17 cellular contexts compared by ENCODE assay signal in genomic region chr14:100903672-100904185, GRCh38. TPM values are rescaled to one million over a fixed set of nuclear protein-coding genes. Genes with fewer than 3 reads are reported as not detected.
DNase-seq lines count a peak whose midpoint lies in the region; ATAC-seq, FAIRE-seq and TF ChIP-seq lines count a peak whose summit lies in the region.
"Had no signal": no experiment of that assay in that cellular context is flagged by ENCODE, and none has a peak within 500 bp of the region (broad histone marks: within the 10 kb centered on the region; RNA-seq: fewer than 3 reads in every experiment).

TSS of gene RTL1 (minus strand) at chr14:100903722. CDS start at chr14:100884788, 18,934 bp downstream.

- no peaks in the 10 kb centered on the region for H4K20me1 ChIP-seq in HepG2 (ENCODE audit: insufficient read depth, low read length)

- no peaks in the 10 kb centered on the region for H3K36me3 Mint-ChIP-seq in type B pancreatic cell

- in situ Hi-C loops in HepG2 (cut with HindIII; ENCODE audit: extremely low pct_ligation_motif_present, low pct_unique_long_range_greater_than_20kb), result loop anchor here (10.0 kb wide), 2 partner anchors 331 to 761 kb away; no protein-coding TSS in a partner anchor

- H3K27ac ChIP-seq in HepG2 (ENCODE audit: extremely low read length, insufficient read depth, low read length) (no peak within 1 kb of the TSS), right lobe of liver (no peak within 1 kb of the TSS), mesendoderm (ENCODE audit: low read depth, low read length) (no peak within 1 kb of the TSS)
- H3K27ac ChIP-seq: SJSA1, thoracic aorta had no signal

- no peak within 1 kb of the TSS for H2BK15ac ChIP-seq in mesendoderm (replicated peaks; ENCODE audit: low read depth)

- H3K9ac ChIP-seq in HepG2 (ENCODE audit: insufficient read depth, low read depth, low read length) (no peak within 1 kb of the TSS), mesendoderm (ENCODE audit: low read length) (peak within 1 kb of the TSS; percentile 40)

- H3K27ac Mint-ChIP-seq in type B pancreatic cell, result peak within 1 kb of the TSS; percentile 51
- H3K27ac Mint-ChIP-seq: activated CD4-positive, alpha-beta T cell treated with anti-CD3 and anti-CD28 coated beads for 36 hours had no signal

- CTCF ChIA-PET in HepG2 (lab: Yijun Ruan, JAX; ENCODE audit: low intra/inter-chr PET ratio, low total read pairs), result no interaction called here

- H3K4me3 Mint-ChIP-seq in type B pancreatic cell, result peak within 1 kb of the TSS; percentile 89
- H3K4me3 Mint-ChIP-seq: activated CD4-positive, alpha-beta T cell treated with anti-CD3 and anti-CD28 coated beads for 36 hours had no signal

- H3K27me3 ChIP-seq in HepG2 (ENCODE audit: control insufficient read depth in 1 of 2, insufficient read depth in 2 of 2, low read length in 2 of 2) (peaks cover 0 to 47% of the 10 kb centered on the region in 2 experiments; a peak in 3 of 5 replicates), right lobe of liver (no peaks in the 10 kb centered on the region), mesendoderm (ENCODE audit: insufficient read depth, low read length, poor library complexity) (no peaks in the 10 kb centered on the region)
- H3K27me3 ChIP-seq: SJSA1 had no signal

- no peak for DNase-seq in HepG2 (ENCODE audit: low spot score)
- DNase-seq in right lobe of liver, result no peak
- peak; percentile 46 for DNase-seq in ecto neural progenitor cell (ENCODE audit: low spot score)
- no peak for DNase-seq in mesendoderm
- no peak for DNase-seq in type B pancreatic cell (ENCODE audit: extremely low spot score, unreplicated experiment)
- no peak for DNase-seq in pons (ENCODE audit: low spot score)
- DNase-seq in NCI-H2107 (lab: John Stamatoyannopoulos, UW), result no peak
- no peak for DNase-seq in hypothalamus (lab: John Stamatoyannopoulos, UW)
- DNase-seq: activated CD4-positive, alpha-beta T cell treated with anti-CD3 and anti-CD28 coated beads for 36 hours; NCI-H2081 treated with DMSO at 0.1 percent for 48 hours; T-helper 9 cell had no signal

- H3K4me2 ChIP-seq in HepG2 (ENCODE audit: low read depth, low read length), result peak within 1 kb of the TSS; percentile 69
- H3K4me2 ChIP-seq in mesendoderm (ENCODE audit: low read length), result no peak within 1 kb of the TSS

- no peak for ATAC-seq in HepG2
- no peak for ATAC-seq in right lobe of liver
- ATAC-seq: activated CD4-positive, alpha-beta T cell treated with anti-CD3 and anti-CD28 coated beads for 36 hours had no signal

- H3K79me1 ChIP-seq in mesendoderm (ENCODE audit: low read length), result no peaks in the 10 kb centered on the region

- H3K18ac ChIP-seq in mesendoderm (ENCODE audit: low read length), result peak within 1 kb of the TSS; percentile 39

- peak within 1 kb of the TSS in 2 of 3 experiments; percentile 22 to 51; a peak in 3 of 6 replicates for H3K4me3 ChIP-seq in HepG2 (replicated peaks in 1 of 3; ENCODE audit: insufficient read depth in 1 of 3, low read depth in 2 of 3, low read length in 3 of 3)
- no peak within 1 kb of the TSS for H3K4me3 ChIP-seq in right lobe of liver
- H3K4me3 ChIP-seq in mesendoderm (ENCODE audit: low read length), result no peak within 1 kb of the TSS
- H3K4me3 ChIP-seq: SJSA1, thoracic aorta had no signal

- H3K9me3 ChIP-seq in HepG2 (ENCODE audit: low read length), result no peaks in the 10 kb centered on the region
- no peaks in the 10 kb centered on the region for H3K9me3 ChIP-seq in right lobe of liver
- H3K9me3 ChIP-seq: SJSA1, thoracic aorta had no signal

- H2BK5ac ChIP-seq in mesendoderm (ENCODE audit: low read length), result no peak within 1 kb of the TSS

- peak within 1 kb of the TSS; percentile 0 for H2BK120ac ChIP-seq in mesendoderm (ENCODE audit: low read depth, low read length)

- H3K9me3 Mint-ChIP-seq in type B pancreatic cell, result no peaks in the 10 kb centered on the region

- no peak within 1 kb of the TSS for H3K23ac ChIP-seq in mesendoderm (ENCODE audit: low read length)

- H3K56ac ChIP-seq in mesendoderm (ENCODE audit: low read length), result peak within 1 kb of the TSS; percentile 66

- TF ChIP-seq EP300 in HepG2 (IDR thresholded peaks at IDR 0.05; ENCODE audit: low read depth in 2 of 2, low read length in 2 of 2) (no peak), HepG2 (CRISPR knock-in tag; IDR thresholded peaks at IDR 0.05; ENCODE audit: borderline replicate concordance) (no peak)

- no peaks in the 10 kb centered on the region for H3K79me2 ChIP-seq in HepG2 (ENCODE audit: insufficient read depth, low read length)
- H3K79me2 ChIP-seq in mesendoderm (ENCODE audit: control insufficient read depth, insufficient read depth, low read length), result no peaks in the 10 kb centered on the region

- H3K27me3 Mint-ChIP-seq in type B pancreatic cell, result peaks cover 89% of the 10 kb centered on the region

- no peak within 1 kb of the TSS for H4K5ac ChIP-seq in mesendoderm (ENCODE audit: low read length)

- peak within 1 kb of the TSS; percentile 48 for H2AFZ ChIP-seq in HepG2 (ENCODE audit: low read length)

- FAIRE-seq in HepG2 (lab: Jason Lieb, UNC), result no peak
- FAIRE-seq: colon, frontal cortex, islet of Langerhans had no signal

- H3K36me3 ChIP-seq in HepG2 (replicated peaks in 1 of 2; ENCODE audit: control insufficient read depth in 1 of 2, insufficient read depth in 2 of 2, low read length in 2 of 2) (no peaks in the 10 kb centered on the region), right lobe of liver (no peaks in the 10 kb centered on the region), mesendoderm (ENCODE audit: control insufficient read depth, insufficient read depth, low read length) (no peaks in the 10 kb centered on the region)
- H3K36me3 ChIP-seq: thoracic aorta had no signal

- H4K8ac ChIP-seq in mesendoderm (ENCODE audit: low read depth, low read length), result no peak within 1 kb of the TSS

- intact Hi-C loops in HepG2 (cut with micrococcal nuclease; ENCODE audit: unreplicated experiment), result loop anchor here (5.0 kb wide), 1 partner anchor 179 kb away; no protein-coding TSS in a partner anchor
- intact Hi-C loops in right lobe of liver (cut with DNase I), result no loop called here

- peaks cover 54% of the 10 kb centered on the region for H3K4me1 ChIP-seq in HepG2 (ENCODE audit: insufficient read depth, low read length)
- no peaks in the 10 kb centered on the region for H3K4me1 ChIP-seq in right lobe of liver
- H3K4me1 ChIP-seq in mesendoderm (ENCODE audit: control insufficient read depth, low read depth, low read length), result peaks cover 8% of the 10 kb centered on the region
- H3K4me1 ChIP-seq: SJSA1 had no signal

- POLR2A ChIA-PET in HepG2 (lab: Yijun Ruan, JAX), result no interaction called here

- TF ChIP-seq POLR2A in HepG2 (IDR thresholded peaks at IDR 0.05; ENCODE audit: insufficient read depth in 1 of 2, low read depth in 2 of 2, low read length in 2 of 2) (no peak), right lobe of liver (IDR thresholded peaks at IDR 0.05) (no peak)

- no peak for TF ChIP-seq RAD21 in HepG2 (CRISPR knock-in tag; IDR thresholded peaks at IDR 0.05)

- peaks cover 46% of the 10 kb centered on the region for H3K4me1 Mint-ChIP-seq in type B pancreatic cell (ENCODE audit: unreplicated experiment)
- H3K4me1 Mint-ChIP-seq: activated CD4-positive, alpha-beta T cell treated with anti-CD3 and anti-CD28 coated beads for 36 hours had no signal

- no TSS peak for BruUV-seq in HepG2 (replicated peaks; lab: Mats Ljungman, UMichigan)

- H3K4ac ChIP-seq in mesendoderm (ENCODE audit: low read depth, low read length), result peak within 1 kb of the TSS; percentile 26

- H2AK5ac ChIP-seq in mesendoderm (ENCODE audit: low read length), result no peak within 1 kb of the TSS

- TF ChIP-seq CTCF in HepG2 (CRISPR knock-in tag; IDR thresholded peaks at IDR 0.05), result no peak
- no peak for TF ChIP-seq CTCF in right lobe of liver (IDR thresholded peaks at IDR 0.05)
- no peak for TF ChIP-seq CTCF in type B pancreatic cell (conservative IDR thresholded peaks at IDR 0.05)

- WGBS in HepG2 (ENCODE audit: low lambda C conversion rate), result 35% methylated on average over 10 of the region's 12 CpGs
- 33% methylated on average over 4 of the region's 12 CpGs for WGBS in right lobe of liver (ENCODE audit: insufficient coverage, low coverage, low lambda C conversion rate, missing lambda C conversion rate)
- no CpG with 5 or more reads among the region's 12 CpGs for WGBS in mesendoderm (ENCODE audit: extremely low coverage, insufficient coverage, low lambda C conversion rate)

TF ChIP-seq in HepG2, 621 proteins besides CTCF, POLR2A, EP300 and RAD21:
- TF ChIP-seq SIN3A (IDR thresholded peaks at IDR 0.05; ENCODE audit: borderline replicate concordance, low read depth, low read length), result no peak

RNA-seq across cellular contexts. Expression of gene RTL1, which starts in this region (rescaled TPM):
- total RNA-seq in HepG2 (2016; rRNA removed; fragmentation: Illumina TruSeq; extraction: Trizol) (0.04 TPM in 1 of 2 replicates, not detected in the other), right lobe of liver (under 1 TPM in 1 of 6 experiments, not detected in 5; 0.04 TPM), type B pancreatic cell (ENCODE audit: low replicate concordance) (1.5 and 5.4 TPM in 2 replicates)
- total RNA-seq in HepG2 (2016; cell fraction: cytosol; rRNA removed; fragmentation: Illumina TruSeq; extraction: Trizol; ENCODE audit: low read depth), result not detected in 2 replicates
- total RNA-seq in HepG2 (2016; cell fraction: insoluble cytoplasmic fraction; rRNA removed; fragmentation: Illumina TruSeq; extraction: Trizol), result not detected in 2 replicates
- 0.03 TPM in 1 of 2 replicates, not detected in the other for total RNA-seq in HepG2 (2016; cell fraction: membrane; rRNA removed; fragmentation: Illumina TruSeq; extraction: Trizol)
- not detected in 2 replicates for total RNA-seq in HepG2 (2016; cell fraction: nucleus; rRNA removed; fragmentation: Illumina TruSeq; extraction: Trizol)
- polyA plus RNA-seq in HepG2 (2011; rRNA removed), result not detected in 2 replicates
- polyA plus RNA-seq in HepG2 (2011; cell fraction: cytosol; rRNA removed), result 0.01 TPM in 1 of 2 replicates, not detected in the other
- polyA plus RNA-seq in HepG2 (2011; cell fraction: nucleus; rRNA removed), result 0.05 TPM in 1 of 2 replicates, not detected in the other
- polyA plus RNA-seq in HepG2 (2012), result 0.03 and 0.05 TPM in 2 replicates
- not detected in 2 replicates for polyA plus RNA-seq in HepG2 (2016; cell fraction: cytosol; fragmentation: Illumina TruSeq; extraction: Trizol; ENCODE audit: low read depth)
- not detected in 2 replicates for polyA plus RNA-seq in HepG2 (2016; cell fraction: insoluble cytoplasmic fraction; fragmentation: Illumina TruSeq; extraction: Trizol; ENCODE audit: low read depth)
- polyA plus RNA-seq in HepG2 (2016; cell fraction: membrane; fragmentation: Illumina TruSeq; extraction: Trizol; ENCODE audit: low read depth), result 0.05 TPM in 1 of 2 replicates, not detected in the other
- not detected in 2 replicates for polyA plus RNA-seq in HepG2 (2016; cell fraction: nucleus; fragmentation: Illumina TruSeq; extraction: Trizol; ENCODE audit: insufficient read depth, low read depth)
- polyA minus RNA-seq in HepG2 (2011; rRNA and poly(A)+ RNA removed; ENCODE audit: low replicate concordance), result not detected in 2 replicates
- not detected in 2 replicates for polyA minus RNA-seq in HepG2 (2011; cell fraction: cytosol; rRNA and poly(A)+ RNA removed)
- polyA minus RNA-seq in HepG2 (2011; cell fraction: nucleus; rRNA and poly(A)+ RNA removed), result not detected in 2 replicates
- polyA plus RNA-seq in mesendoderm (2013, experiment 1 of 2), result 0.03 TPM
- 0.03 TPM for polyA plus RNA-seq in mesendoderm (2013, experiment 2 of 2)
- total RNA-seq: activated CD4-positive, alpha-beta T cell treated with anti-CD3 and anti-CD28 coated beads for 36 hours; frontal cortex; omental fat pad; SJSA1; thoracic aorta had no signal

Comparison
In these comparisons a context has a peak if more than half of its experiments do, and no peak if none do; other contexts are left out.
1. H3K4me3 ChIP-seq: peak in HepG2 (2 of 3); none in right lobe of liver (0 of 3) and mesendoderm (single experiment).